Comparison of ENCODE assay signal across 5 cellular contexts in genomic region chr15:21079544-21079943, GRCh38.
DNase-seq lines count a peak whose midpoint lies in the region; ATAC-seq, FAIRE-seq and TF ChIP-seq lines count a peak whose summit lies in the region.
"Not testable (repeated sequence)": the region's sequence is repeated elsewhere in the genome, so short reads cannot be mapped to it uniquely, and the experiment has no call there.

No MANE protein-coding gene starts in this region.

- not testable (repeated sequence) for H3K4me3 ChIP-seq in HepG2 (replicated peaks in 1 of 3; ENCODE audit: insufficient read depth in 1 of 3, low read depth in 2 of 3, low read length in 3 of 3); upper lobe of right lung

- not testable (repeated sequence) for FAIRE-seq in HepG2 (lab: Jason Lieb, UNC)

- not testable (repeated sequence) for H3K4me1 Mint-ChIP-seq in natural killer cell treated with Interleukin-12 subunit alpha and Interleukin-12 subunit beta and Interleukin-15 and Interleukin-18, amount 100 ng/mL, for 72 hours (ENCODE audit: low read depth in 2 of 2)

- not testable (repeated sequence) for H3K27ac Mint-ChIP-seq in natural killer cell treated with Interleukin-12 subunit alpha and Interleukin-12 subunit beta and Interleukin-15 and Interleukin-18, amount 100 ng/mL, for 72 hours

- not testable (repeated sequence) for H3K79me2 ChIP-seq in HepG2 (ENCODE audit: insufficient read depth, low read length)

- TF ChIP-seq CTCF in HepG2 (CRISPR knock-in tag; IDR thresholded peaks at IDR 0.05); upper lobe of right lung (IDR thresholded peaks at IDR 0.05): not testable (repeated sequence)

- not testable (repeated sequence) for H3K9ac ChIP-seq in HepG2 (ENCODE audit: insufficient read depth, low read depth, low read length)

- H3K27me3 ChIP-seq in HepG2 (ENCODE audit: control insufficient read depth in 1 of 2, insufficient read depth in 2 of 2, low read length in 2 of 2); upper lobe of right lung: not testable (repeated sequence)

- DNase-seq in Right ventricle myocardium inferior (ENCODE audit: missing footprints); HepG2 (ENCODE audit: low spot score); natural killer cell treated with Interleukin-12 subunit alpha and Interleukin-12 subunit beta and Interleukin-15 and Interleukin-18, amount 100 ng/mL, for 72 hours (ENCODE audit: low spot score); stimulated activated naive CD8-positive, alpha-beta T cell treated with anti-CD3 and anti-CD28 coated beads, Interleukin-15, Interleukin-2, amounts not matched to agents 100 U/mL and 50 U/mL, for 24 hours; upper lobe of right lung: not testable (repeated sequence)

- ATAC-seq in Right ventricle myocardium inferior (peak; percentile 22), HepG2 (peak; percentile 17; the same call in 1 of the 3 replicates), upper lobe of right lung (peak; percentile 32)
- peak; percentile 39 to 51 for ATAC-seq in natural killer cell treated with Interleukin-12 subunit alpha and Interleukin-12 subunit beta and Interleukin-15 and Interleukin-18, amount 100 ng/mL, for 72 hours
- ATAC-seq in stimulated activated naive CD8-positive, alpha-beta T cell treated with anti-CD3 and anti-CD28 coated beads, Interleukin-15, Interleukin-2, amounts not matched to agents 100 U/mL and 50 U/mL, for 24 hours = peak; percentile 29

- H3K9me3 Mint-ChIP-seq in natural killer cell treated with Interleukin-12 subunit alpha and Interleukin-12 subunit beta and Interleukin-15 and Interleukin-18, amount 100 ng/mL, for 72 hours = not testable (repeated sequence)

- not testable (repeated sequence) for H3K27ac ChIP-seq in HepG2 (ENCODE audit: extremely low read length, insufficient read depth, low read length); upper lobe of right lung

- WGBS in HepG2 (ENCODE audit: low lambda C conversion rate) = no CpG with 5 or more reads among the region's 9 CpGs

- TF ChIP-seq EP300 in HepG2 (IDR thresholded peaks at IDR 0.05; ENCODE audit: low read depth in 2 of 2, low read length in 2 of 2); HepG2 (CRISPR knock-in tag; IDR thresholded peaks at IDR 0.05; ENCODE audit: borderline replicate concordance): not testable (repeated sequence)

- CTCF ChIA-PET in HepG2 (lab: Yijun Ruan, JAX; ENCODE audit: low intra/inter-chr PET ratio, low total read pairs) = not testable (repeated sequence)

- not testable (repeated sequence) for H3K36me3 ChIP-seq in HepG2 (replicated peaks in 1 of 2; ENCODE audit: control insufficient read depth in 1 of 2, insufficient read depth in 2 of 2, low read length in 2 of 2); upper lobe of right lung

- not testable (repeated sequence) for H3K36me3 Mint-ChIP-seq in natural killer cell treated with Interleukin-12 subunit alpha and Interleukin-12 subunit beta and Interleukin-15 and Interleukin-18, amount 100 ng/mL, for 72 hours

- not testable (repeated sequence) for H4K20me1 ChIP-seq in HepG2 (ENCODE audit: insufficient read depth, low read length)

- not testable (repeated sequence) for TF ChIP-seq RAD21 in HepG2 (CRISPR knock-in tag; IDR thresholded peaks at IDR 0.05)

- not testable (repeated sequence) for H3K4me1 ChIP-seq in HepG2 (ENCODE audit: insufficient read depth, low read length); upper lobe of right lung

- H2AFZ ChIP-seq in HepG2 (ENCODE audit: low read length) = not testable (repeated sequence)

- not testable (repeated sequence) for H3K9me3 ChIP-seq in HepG2 (ENCODE audit: low read length); upper lobe of right lung

- H3K27me3 Mint-ChIP-seq in natural killer cell treated with Interleukin-12 subunit alpha and Interleukin-12 subunit beta and Interleukin-15 and Interleukin-18, amount 100 ng/mL, for 72 hours = not testable (repeated sequence)

- in situ Hi-C loops in HepG2 (cut with HindIII; ENCODE audit: extremely low pct_ligation_motif_present, low pct_unique_long_range_greater_than_20kb) = not testable (repeated sequence)

- POLR2A ChIA-PET in HepG2 (lab: Yijun Ruan, JAX) = not testable (repeated sequence)

- not testable (repeated sequence) for H3K4me3 Mint-ChIP-seq in natural killer cell treated with Interleukin-12 subunit alpha and Interleukin-12 subunit beta and Interleukin-15 and Interleukin-18, amount 100 ng/mL, for 72 hours

- not testable (repeated sequence) for H3K4me2 ChIP-seq in HepG2 (ENCODE audit: low read depth, low read length)

- not testable (repeated sequence) for TF ChIP-seq POLR2A in HepG2 (IDR thresholded peaks at IDR 0.05; ENCODE audit: insufficient read depth in 1 of 2, low read depth in 2 of 2, low read length in 2 of 2)

- BruUV-seq in HepG2 (replicated peaks; lab: Mats Ljungman, UMichigan) = not testable (repeated sequence)

- intact Hi-C loops in Right ventricle myocardium inferior (cut with DNase I); HepG2 (cut with micrococcal nuclease; ENCODE audit: unreplicated experiment); upper lobe of right lung (cut with DNase I): not testable (repeated sequence)
